In genomic region chr10:109940553-109940952, GRCh38 we compare ENCODE assay signal across 33 cellular contexts.
"Had no signal": no experiment of that assay in that cellular context is flagged by ENCODE, and none has a peak within 500 bp of the region (broad histone marks: within the 10 kb centered on the region; RNA-seq: fewer than 3 reads in every experiment).

No MANE protein-coding gene starts in this region.

- H3K27me3 ChIP-seq: ascending aorta, breast epithelium, cardiac muscle cell, colonic mucosa, esophagus squamous epithelium, gastroesophageal sphincter had no signal

- H3K9me3 ChIP-seq: ascending aorta, breast epithelium, colonic mucosa, esophagus squamous epithelium, gastroesophageal sphincter had no signal

- H3K27ac ChIP-seq: ascending aorta, cardiac muscle cell, colonic mucosa, epithelial cell of prostate, esophagus squamous epithelium, gastroesophageal sphincter had no signal

- DNase-seq: activated CD4-positive, alpha-beta memory T cell treated with anti-CD3 and anti-CD28 coated beads for 36 hours; activated CD4-positive, alpha-beta T cell treated with anti-CD3 and anti-CD28 coated beads for 36 hours; activated CD4-positive, alpha-beta T cell treated with anti-CD3 and anti-CD28 coated beads, Interleukin-2, amount 10 ng/mL, durations not matched to agents 24 days and 14 days; activated CD4-positive, CD25-positive, alpha-beta regulatory T cell; activated CD4-positive, CD25-positive, alpha-beta regulatory T cell treated with anti-CD3 and anti-CD28 coated beads, Interleukin-2, amount 50 U/mL, for 72 hours; activated CD8-positive, alpha-beta memory T cell treated with anti-CD3 and anti-CD28 coated beads, Interleukin-2, amount 10 ng/mL, durations not matched to agents 7 days and 5 days; activated CD8-positive, alpha-beta memory T cell treated with anti-CD3 and anti-CD28 coated beads, Interleukin-2, amount 50 U/mL, for 4 hours; activated CD8-positive, alpha-beta T cell treated with anti-CD3 and anti-CD28 coated beads, Interleukin-2, amount 10 ng/mL, durations not matched to agents 7 days and 5 days; activated effector memory CD4-positive, alpha-beta T cell treated with Interleukin-2 at 50 U/mL for 16 hours; activated gamma-delta T cell treated with Interleukin-2 at 50 U/mL for 16 hours; activated naive CD4-positive, alpha-beta T cell treated with anti-CD3 and anti-CD28 coated beads for 36 hours; activated naive CD8-positive, alpha-beta T cell treated with anti-CD3 and anti-CD28 coated beads, Interleukin-2, amount 10 ng/mL, durations not matched to agents 7 days and 5 days; activated T-cell treated with anti-CD3 and anti-CD28 coated beads, Interleukin-2, amount 50 U/mL, for 1 hour; activated T-cell treated with anti-CD3 and anti-CD28 coated beads, Interleukin-2, amount 50 U/mL, for 72 hours; central memory CD4-positive, alpha-beta T cell; cerebellar nuclear complex; colonic mucosa; effector CD8-positive, alpha-beta T cell; esophagus squamous epithelium; foreskin melanocyte; hippocampal formation; T-helper 17 cell; T1000 had no signal

- H3K27me3 Mint-ChIP-seq: activated CD4-positive, alpha-beta memory T cell treated with anti-CD3 and anti-CD28 coated beads for 36 hours; activated CD4-positive, alpha-beta T cell treated with anti-CD3 and anti-CD28 coated beads for 36 hours; activated CD8-positive, alpha-beta memory T cell treated with anti-CD3 and anti-CD28 coated beads, Interleukin-2, amount 10 ng/mL, durations not matched to agents 7 days and 5 days; activated naive CD8-positive, alpha-beta T cell treated with anti-CD3 and anti-CD28 coated beads, Interleukin-2, amount 10 ng/mL, durations not matched to agents 7 days and 5 days had no signal

- FAIRE-seq: endometrium, endothelial cell of umbilical vein had no signal

- H3K27ac Mint-ChIP-seq: activated CD4-positive, alpha-beta memory T cell treated with anti-CD3 and anti-CD28 coated beads for 36 hours; activated CD4-positive, alpha-beta T cell treated with anti-CD3 and anti-CD28 coated beads for 36 hours; activated CD4-positive, alpha-beta T cell treated with anti-CD3 and anti-CD28 coated beads, Interleukin-2, amount 10 ng/mL, durations not matched to agents 24 days and 14 days; activated CD8-positive, alpha-beta memory T cell treated with anti-CD3 and anti-CD28 coated beads, Interleukin-2, amount 10 ng/mL, durations not matched to agents 7 days and 5 days; activated CD8-positive, alpha-beta T cell treated with anti-CD3 and anti-CD28 coated beads, Interleukin-2, amount 10 ng/mL, durations not matched to agents 7 days and 5 days; activated naive CD4-positive, alpha-beta T cell treated with anti-CD3 and anti-CD28 coated beads for 36 hours; activated naive CD4-positive, alpha-beta T cell treated with anti-CD3 and anti-CD28 coated beads, Interleukin-2, amount 50 U/mL, for 72 hours; activated naive CD8-positive, alpha-beta T cell treated with anti-CD3 and anti-CD28 coated beads, Interleukin-2, amount 10 ng/mL, durations not matched to agents 7 days and 5 days; activated T-cell treated with anti-CD3 and anti-CD28 coated beads, Interleukin-2, amount 50 U/mL, for 72 hours; T-helper 17 cell; T-helper 2 cell treated with Interferon-gamma antibody and Interleukin-4, amounts not matched to agents 5 μg/mL and 100 μg/mL, for 36 hours had no signal

- ATAC-seq: activated CD4-positive, alpha-beta T cell treated with anti-CD3 and anti-CD28 coated beads for 36 hours; activated CD8-positive, alpha-beta memory T cell treated with anti-CD3 and anti-CD28 coated beads, Interleukin-2, amount 10 ng/mL, durations not matched to agents 7 days and 5 days; activated CD8-positive, alpha-beta T cell treated with anti-CD3 and anti-CD28 coated beads, Interleukin-2, amount 10 ng/mL, durations not matched to agents 7 days and 5 days; activated naive CD4-positive, alpha-beta T cell treated with anti-CD3 and anti-CD28 coated beads, Interleukin-2, amount 50 U/mL, for 72 hours; activated T-cell treated with anti-CD3 and anti-CD28 coated beads, Interleukin-2, amount 50 U/mL, for 72 hours; gastroesophageal sphincter; T-helper 17 cell had no signal

- H3K9me3 Mint-ChIP-seq: activated CD4-positive, alpha-beta memory T cell treated with anti-CD3 and anti-CD28 coated beads for 36 hours; activated CD4-positive, alpha-beta T cell treated with anti-CD3 and anti-CD28 coated beads, Interleukin-2, amount 10 ng/mL, durations not matched to agents 24 days and 14 days; activated naive CD4-positive, alpha-beta T cell treated with anti-CD3 and anti-CD28 coated beads for 36 hours; activated naive CD8-positive, alpha-beta T cell treated with anti-CD3 and anti-CD28 coated beads, Interleukin-2, amount 10 ng/mL, durations not matched to agents 7 days and 5 days; activated T-cell treated with anti-CD3 and anti-CD28 coated beads, Interleukin-2, amount 50 U/mL, for 72 hours; brain; T-helper 2 cell treated with Interferon-gamma antibody and Interleukin-4, amounts not matched to agents 5 μg/mL and 100 μg/mL, for 36 hours had no signal

- H3K36me3 Mint-ChIP-seq: activated CD4-positive, alpha-beta memory T cell treated with anti-CD3 and anti-CD28 coated beads for 36 hours; activated CD8-positive, alpha-beta memory T cell treated with anti-CD3 and anti-CD28 coated beads, Interleukin-2, amount 10 ng/mL, durations not matched to agents 7 days and 5 days; activated naive CD4-positive, alpha-beta T cell treated with anti-CD3 and anti-CD28 coated beads, Interleukin-2, amount 50 U/mL, for 72 hours; activated naive CD8-positive, alpha-beta T cell treated with anti-CD3 and anti-CD28 coated beads, Interleukin-2, amount 10 ng/mL, durations not matched to agents 7 days and 5 days; brain had no signal

- H3K4me3 ChIP-seq: ascending aorta, breast epithelium, cardiac muscle cell, colonic mucosa, esophagus squamous epithelium, gastroesophageal sphincter had no signal

- H3K36me3 ChIP-seq: ascending aorta, breast epithelium, cardiac muscle cell, colonic mucosa, esophagus squamous epithelium, gastroesophageal sphincter had no signal

- H3K4me3 Mint-ChIP-seq: activated CD4-positive, alpha-beta memory T cell treated with anti-CD3 and anti-CD28 coated beads for 36 hours; activated CD4-positive, alpha-beta T cell treated with anti-CD3 and anti-CD28 coated beads for 36 hours; activated CD4-positive, alpha-beta T cell treated with anti-CD3 and anti-CD28 coated beads, Interleukin-2, amount 10 ng/mL, durations not matched to agents 24 days and 14 days; activated CD8-positive, alpha-beta memory T cell treated with anti-CD3 and anti-CD28 coated beads, Interleukin-2, amount 10 ng/mL, durations not matched to agents 7 days and 5 days; activated CD8-positive, alpha-beta T cell treated with anti-CD3 and anti-CD28 coated beads, Interleukin-2, amount 10 ng/mL, durations not matched to agents 7 days and 5 days; activated naive CD4-positive, alpha-beta T cell treated with anti-CD3 and anti-CD28 coated beads for 36 hours; activated naive CD8-positive, alpha-beta T cell treated with anti-CD3 and anti-CD28 coated beads, Interleukin-2, amount 10 ng/mL, durations not matched to agents 7 days and 5 days; activated T-cell treated with anti-CD3 and anti-CD28 coated beads, Interleukin-2, amount 50 U/mL, for 72 hours; brain; T-helper 17 cell; T-helper 2 cell treated with Interferon-gamma antibody and Interleukin-4, amounts not matched to agents 5 μg/mL and 100 μg/mL, for 36 hours had no signal

- H3K4me1 ChIP-seq: ascending aorta, breast epithelium, colonic mucosa had no signal
